17 cellular contexts compared by ENCODE assay signal in genomic region chr6:44075137-44076015, GRCh38. TPM values are rescaled to one million over a fixed set of nuclear protein-coding genes. Genes with fewer than 3 reads are reported as not detected.
DNase-seq lines count a peak whose midpoint lies in the region; FAIRE-seq and TF ChIP-seq lines count a peak whose summit lies in the region.
"Had no signal": no experiment of that assay in that cellular context is flagged by ENCODE, and none has a peak within 500 bp of the region (broad histone marks: within the 10 kb centered on the region; RNA-seq: fewer than 3 reads in every experiment).

No MANE protein-coding gene starts in this region.

- H3K4me1 Mint-ChIP-seq in astrocyte (ENCODE audit: low read depth, unreplicated experiment) = peaks cover 25% of the 10 kb centered on the region

- no peaks in the 10 kb centered on the region for H3K27me3 ChIP-seq in BLaER1 treated with 17β-estradiol and CSF1 and Interleukin-3, amounts not matched to agents 10 nM and 100 nM
- no peaks in the 10 kb centered on the region for H3K27me3 ChIP-seq in Karpas-422 (ENCODE audit: low read length)
- H3K27me3 ChIP-seq in astrocyte (ENCODE audit: insufficient read depth, low read length) = peaks cover 2% of the 10 kb centered on the region
- peaks cover 13% of the 10 kb centered on the region for H3K27me3 ChIP-seq in mucosa of stomach (ENCODE audit: control insufficient read depth, insufficient read depth, low read length)
- no peaks in the 10 kb centered on the region for H3K27me3 ChIP-seq in small intestine (ENCODE audit: control insufficient read depth in 2 of 2, insufficient read depth in 2 of 2, low read length in 2 of 2)
- H3K27me3 ChIP-seq: ovary had no signal

- H3K27me3 Mint-ChIP-seq in astrocyte (ENCODE audit: low read depth, unreplicated experiment) = no peaks in the 10 kb centered on the region

- peak overlapping the region in 10 of 11 experiments; percentile 28 to 89 (median 82); a peak in 18 of 22 replicates for H3K27ac ChIP-seq in BLaER1 treated with 17β-estradiol and CSF1 and Interleukin-3, amounts not matched to agents 10 nM and 100 nM
- H3K27ac ChIP-seq in Karpas-422 (ENCODE audit: low read length) (no peak overlapping the region), astrocyte (ENCODE audit: low read depth, low read length) (no peak overlapping the region), small intestine (ENCODE audit: low read depth in 1 of 2, low read length in 1 of 2) (no peak overlapping the region)
- H3K27ac ChIP-seq: upper lobe of left lung had no signal

- peak overlapping the region; percentile 84 to 100 (median 97) for H3K4me2 ChIP-seq in BLaER1 treated with 17β-estradiol and CSF1 and Interleukin-3, amounts not matched to agents 10 nM and 100 nM
- peak overlapping the region; percentile 68 for H3K4me2 ChIP-seq in Karpas-422 (ENCODE audit: low read depth, low read length, poor library complexity, severe bottlenecking)
- no peak overlapping the region for H3K4me2 ChIP-seq in astrocyte (ENCODE audit: low read length)

- no peak overlapping the region for H3K4me3 Mint-ChIP-seq in astrocyte (ENCODE audit: unreplicated experiment)

- H3K9me3 Mint-ChIP-seq in astrocyte (ENCODE audit: unreplicated experiment) = no peaks in the 10 kb centered on the region
- H3K9me3 Mint-ChIP-seq: GM23338, WTC11 had no signal

- H3K9me2 ChIP-seq in Karpas-422 (replicated peaks; ENCODE audit: insufficient read depth, low read length) = no peaks in the 10 kb centered on the region

- FAIRE-seq in astrocyte (lab: Jason Lieb, UNC) (no peak), small intestine (lab: Jason Lieb, UNC) (no peak)

- H3K79me2 ChIP-seq in Karpas-422 (ENCODE audit: low read length) (no peaks in the 10 kb centered on the region), astrocyte (ENCODE audit: insufficient read depth, low read length) (no peaks in the 10 kb centered on the region)

- no peak for DNase-seq in Karpas-422
- DNase-seq in astrocyte (ENCODE audit: low read depth) = no peak
- no peak for DNase-seq in CD1c-positive myeloid dendritic cell (ENCODE audit: extremely low spot score)
- DNase-seq in OCI-M2 (lab: John Stamatoyannopoulos, UW; ENCODE audit: unreplicated experiment) = no peak
- DNase-seq in effector CD4-positive, alpha-beta T cell = no peak
- DNase-seq in small intestine = no peak
- DNase-seq: cortex of kidney, DMS53, midbrain, NCI-H2081, NCI-H774 had no signal

- H2AFZ ChIP-seq in Karpas-422 (ENCODE audit: low read length) = no peak overlapping the region
- H2AFZ ChIP-seq in astrocyte (ENCODE audit: low read depth, low read length) = no peak overlapping the region

- peak overlapping the region; percentile 26 to 84 (median 75); a peak in 14 of 22 replicates for H3K9ac ChIP-seq in BLaER1 treated with 17β-estradiol and CSF1 and Interleukin-3, amounts not matched to agents 10 nM and 100 nM
- peak overlapping the region; percentile 67 for H3K9ac ChIP-seq in Karpas-422 (ENCODE audit: low read length)
- H3K9ac ChIP-seq in astrocyte (ENCODE audit: low read length) = no peak overlapping the region
- peak overlapping the region; percentile 4 for H3K9ac ChIP-seq in mucosa of stomach (ENCODE audit: low read length)

- H4K20me1 ChIP-seq in BLaER1 treated with 17β-estradiol and CSF1 and Interleukin-3, amounts not matched to agents 10 nM and 100 nM = no peaks in the 10 kb centered on the region
- H4K20me1 ChIP-seq in Karpas-422 (ENCODE audit: insufficient read depth, low read depth, low read length) (no peaks in the 10 kb centered on the region), astrocyte (ENCODE audit: insufficient read depth, low read length) (no peaks in the 10 kb centered on the region)

- H3K9me3 ChIP-seq in BLaER1 treated with 17β-estradiol and CSF1 and Interleukin-3, amounts not matched to agents 10 nM and 100 nM (replicated peaks in 1 of 11) = no peaks in the 10 kb centered on the region
- H3K9me3 ChIP-seq in Karpas-422 (ENCODE audit: low read length) (no peaks in the 10 kb centered on the region), astrocyte (ENCODE audit: insufficient read depth, low read depth, low read length) (no peaks in the 10 kb centered on the region), mucosa of stomach (ENCODE audit: control insufficient read depth, low read length) (no peaks in the 10 kb centered on the region), small intestine (ENCODE audit: control insufficient read depth, low read depth) (no peaks in the 10 kb centered on the region)
- H3K9me3 ChIP-seq: ovary, upper lobe of left lung had no signal

- no peak for TF ChIP-seq CTCF in astrocyte (IDR thresholded peaks at IDR 0.05; ENCODE audit: insufficient read depth, low read depth, low read length)

- 76 to 81% (median 81%) methylated on average over 6 of the region's 6 CpGs for WGBS in small intestine, 3 donors

- H3K36me3 ChIP-seq in BLaER1 treated with 17β-estradiol and CSF1 and Interleukin-3, amounts not matched to agents 10 nM and 100 nM = no peaks in the 10 kb centered on the region
- H3K36me3 ChIP-seq in Karpas-422 (ENCODE audit: insufficient read depth, low read length) (no peaks in the 10 kb centered on the region), astrocyte (ENCODE audit: insufficient read depth, low read length) (no peaks in the 10 kb centered on the region), mucosa of stomach (ENCODE audit: control insufficient read depth, insufficient read depth, low read length) (no peaks in the 10 kb centered on the region), small intestine (ENCODE audit: control insufficient read depth in 2 of 2, insufficient read depth in 2 of 2, low read length in 2 of 2) (no peaks in the 10 kb centered on the region)
- H3K36me3 ChIP-seq: ovary, upper lobe of left lung had no signal

- H3K4me1 ChIP-seq in BLaER1 treated with 17β-estradiol and CSF1 and Interleukin-3, amounts not matched to agents 10 nM and 100 nM = peaks cover 54 to 85% (median 81%) of the 10 kb centered on the region in 10 experiments
- H3K4me1 ChIP-seq in Karpas-422 (ENCODE audit: low read length) (peaks cover 49% of the 10 kb centered on the region), astrocyte (ENCODE audit: insufficient read depth, low read length) (peaks cover 39% of the 10 kb centered on the region), mucosa of stomach (ENCODE audit: control insufficient read depth, insufficient read depth, low read length) (peaks cover 44% of the 10 kb centered on the region), small intestine (ENCODE audit: control insufficient read depth in 2 of 2, insufficient read depth in 1 of 2, low read depth in 1 of 2, low read length in 1 of 2) (peaks cover 4 to 5% of the 10 kb centered on the region in 2 donors)

- H3K36me3 Mint-ChIP-seq in astrocyte (ENCODE audit: low read depth, unreplicated experiment) = no peaks in the 10 kb centered on the region
- H3K36me3 Mint-ChIP-seq: WTC11 had no signal

- no peak overlapping the region; a peak in 3 of 20 replicates for H3K4me3 ChIP-seq in BLaER1 treated with 17β-estradiol and CSF1 and Interleukin-3, amounts not matched to agents 10 nM and 100 nM
- no peak overlapping the region; the same call in 1 of the 2 replicates for H3K4me3 ChIP-seq in Karpas-422 (ENCODE audit: low read length)
- no peak overlapping the region for H3K4me3 ChIP-seq in astrocyte (ENCODE audit: insufficient read depth, low read depth, low read length)
- no peak overlapping the region for H3K4me3 ChIP-seq in mucosa of stomach (ENCODE audit: low read length)
- H3K4me3 ChIP-seq in small intestine (ENCODE audit: low read depth in 1 of 2, low read length in 2 of 2) = no peak overlapping the region
- H3K4me3 ChIP-seq: ovary had no signal

- H3K27ac Mint-ChIP-seq in astrocyte (ENCODE audit: unreplicated experiment) = peak overlapping the region; percentile 41
- H3K27ac Mint-ChIP-seq: GM23338 had no signal

RNA-seq across cellular contexts. Expression of gene MRPL14, which starts 51.9 kb away (rescaled TPM):
- 80.1 and 82.9 TPM in 2 replicates for total RNA-seq in Karpas-422 (2014; rRNA removed; shearing (Covaris generic); ENCODE audit: low replicate concordance)
- total RNA-seq in astrocyte = 53.4 and 56.1 TPM in 2 replicates
- polyA plus RNA-seq in small intestine = 100 to 1,000 TPM in 2 of 3 donors, 10 to 100 TPM in 1; 87.1 to 116 (median 105) TPM

RNA-seq across cellular contexts. Expression of gene TMEM63B, which starts 52.0 kb away (rescaled TPM):
- total RNA-seq in Karpas-422 (2014; rRNA removed; shearing (Covaris generic); ENCODE audit: low replicate concordance) = 4.5 and 9.1 TPM in 2 replicates
- total RNA-seq in astrocyte = 86.6 and 95.6 TPM in 2 replicates
- polyA plus RNA-seq in small intestine = 10 to 100 TPM; 13.2 to 31.8 (median 19.5) TPM

Comparison
In these comparisons a context has a peak if more than half of its experiments do, and no peak if none do; other contexts are left out.
1. H3K27ac ChIP-seq: peak in BLaER1 treated with 17β-estradiol and CSF1 and Interleukin-3, amounts not matched to agents 10 nM and 100 nM (10 of 11); none in Karpas-422 (single experiment), astrocyte (single experiment) and small intestine (0 of 2).